Comparison of ENCODE assay signal across 15 cellular contexts in the genomic region with DNA sequence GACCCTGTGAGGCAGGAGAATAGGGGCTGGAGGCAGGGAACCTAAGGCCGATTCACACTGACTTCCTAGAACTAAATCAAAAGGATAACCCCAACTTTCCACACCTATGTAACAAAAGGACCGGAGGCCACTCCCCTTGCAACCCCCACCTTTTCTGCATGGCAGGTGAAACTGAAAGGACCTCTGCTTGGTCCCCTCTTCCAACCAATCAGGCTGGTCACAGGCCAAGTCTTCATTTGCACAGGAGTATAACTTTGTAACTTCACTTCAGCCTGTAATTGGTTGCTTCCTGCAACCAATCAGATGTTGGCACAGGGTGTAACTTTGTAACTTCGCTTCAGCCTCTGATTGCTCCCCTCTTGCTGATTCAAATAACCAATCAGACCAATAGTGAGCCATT.
A peak's percentile ranks its signal among the peaks of the same experiment; 100 is the strongest.
DNase-seq lines count a peak whose midpoint lies in the region; ATAC-seq and FAIRE-seq lines count a peak whose summit lies in the region.
"Had no signal": no experiment of that assay in that cellular context is flagged by ENCODE, and none has a peak within 500 bp of the region (broad histone marks: within the 10 kb centered on the region; RNA-seq: fewer than 3 reads in every experiment).

No MANE protein-coding gene starts in this region.

- CTCF ChIA-PET in CD8-positive, alpha-beta memory T cell (lab: Charles Lee) = interaction anchor here (3.0 kb wide), 1 partner anchor 12 kb away, joined by 19 read pairs; no protein-coding TSS in a partner anchor

- POLR2A ChIA-PET in CD8-positive, alpha-beta memory T cell (lab: Charles Lee) = interaction anchor here (1.9 to 2.8 kb wide), 2 partner anchors 14 to 23 kb away, joined by 8 to 21 read pairs; no protein-coding TSS in a partner anchor

- H3K4me1 ChIP-seq in CD8-positive, alpha-beta memory T cell (ENCODE audit: insufficient read depth, low read length) = peaks cover 96% of the 10 kb centered on the region
- H3K4me1 ChIP-seq in small intestine (ENCODE audit: control insufficient read depth in 2 of 2, insufficient read depth in 1 of 2, low read depth in 1 of 2, low read length in 1 of 2) = peaks cover 8 to 32% of the 10 kb centered on the region in 2 donors
- H3K4me1 ChIP-seq: psoas muscle had no signal

- no peaks in the 10 kb centered on the region for H3K27me3 Mint-ChIP-seq in CD8-positive, alpha-beta memory T cell
- H3K27me3 Mint-ChIP-seq in IgD-negative memory B cell = peaks cover 1% of the 10 kb centered on the region
- no peaks in the 10 kb centered on the region for H3K27me3 Mint-ChIP-seq in natural killer cell treated with Interleukin-12 subunit alpha and Interleukin-12 subunit beta and Interleukin-15 and Interleukin-18, amount 100 ng/mL, for 72 hours

- H3K36me3 Mint-ChIP-seq in CD8-positive, alpha-beta memory T cell = peaks cover 0 to 17% (median 2%) of the 10 kb centered on the region in 3 donors
- H3K36me3 Mint-ChIP-seq in IgD-negative memory B cell = peaks cover 7% of the 10 kb centered on the region
- peaks cover 4% of the 10 kb centered on the region for H3K36me3 Mint-ChIP-seq in natural killer cell treated with Interleukin-12 subunit alpha and Interleukin-12 subunit beta and Interleukin-15 and Interleukin-18, amount 100 ng/mL, for 72 hours

- peak overlapping the region in 6 of 7 donors; percentile 54 to 89 (median 80) for H3K4me3 Mint-ChIP-seq in CD8-positive, alpha-beta memory T cell
- peak overlapping the region in 3 of 4 donors; percentile 72 to 88 (median 76) for H3K4me3 Mint-ChIP-seq in IgD-negative memory B cell
- peak overlapping the region; percentile 69 for H3K4me3 Mint-ChIP-seq in natural killer cell treated with Interleukin-12 subunit alpha and Interleukin-12 subunit beta and Interleukin-15 and Interleukin-18, amount 100 ng/mL, for 72 hours

- peaks cover 88 to 98% (median 97%) of the 10 kb centered on the region in 3 donors for H3K4me1 Mint-ChIP-seq in CD8-positive, alpha-beta memory T cell
- H3K4me1 Mint-ChIP-seq in IgD-negative memory B cell = peaks cover 81 to 85% (median 84%) of the 10 kb centered on the region in 3 donors
- peaks cover 74 to 86% of the 10 kb centered on the region in 2 donors for H3K4me1 Mint-ChIP-seq in natural killer cell treated with Interleukin-12 subunit alpha and Interleukin-12 subunit beta and Interleukin-15 and Interleukin-18, amount 100 ng/mL, for 72 hours (ENCODE audit: low read depth in 2 of 2)

- H3K27me3 ChIP-seq in CD8-positive, alpha-beta memory T cell (ENCODE audit: insufficient read depth, low read length, poor library complexity, severe bottlenecking) = no peaks in the 10 kb centered on the region
- no peaks in the 10 kb centered on the region for H3K27me3 ChIP-seq in small intestine (ENCODE audit: control insufficient read depth in 2 of 2, insufficient read depth in 2 of 2, low read length in 2 of 2)

- WGBS in small intestine, 3 donors = 76 to 80% (median 77%) methylated on average over 3 of the region's 3 CpGs

- no peak overlapping the region for H3K4me3 ChIP-seq in CD8-positive, alpha-beta memory T cell (ENCODE audit: low read length)
- H3K4me3 ChIP-seq in small intestine (ENCODE audit: low read depth in 1 of 2, low read length in 2 of 2) = no peak overlapping the region
- H3K4me3 ChIP-seq: GM23248, PC-9, psoas muscle had no signal

- no peak for FAIRE-seq in small intestine (lab: Jason Lieb, UNC)
- FAIRE-seq: keratinocyte had no signal

- DNase-seq in CD8-positive, alpha-beta memory T cell = peak in 3 of 5 donors; percentile 46 to 69 (median 58)
- DNase-seq in activated naive CD4-positive, alpha-beta T cell treated with anti-CD3 and anti-CD28 coated beads, Interleukin-2, amount 50 U/mL, for 16 hours = peak; percentile 48
- no peak for DNase-seq in natural killer cell treated with Interleukin-12 subunit alpha and Interleukin-12 subunit beta and Interleukin-15 and Interleukin-18, amount 100 ng/mL, for 72 hours (ENCODE audit: low spot score)
- DNase-seq in NCI-H510A treated with DMSO at 0.1 percent for 48 hours (lab: John Stamatoyannopoulos, UW) = no peak
- no peak for DNase-seq in small intestine
- DNase-seq in H4 (ENCODE audit: low spot score) = no peak
- DNase-seq: glutamatergic neuron, GM23248, NCI-H1436 treated with DMSO at 0.1 percent for 48 hours, NCI-H510A, PC-9, psoas muscle had no signal

- H3K9me3 ChIP-seq in CD8-positive, alpha-beta memory T cell (ENCODE audit: low read length) = no peaks in the 10 kb centered on the region
- H3K9me3 ChIP-seq in small intestine (ENCODE audit: control insufficient read depth, low read depth) = no peaks in the 10 kb centered on the region
- H3K9me3 ChIP-seq: psoas muscle had no signal

- ATAC-seq in natural killer cell treated with Interleukin-12 subunit alpha and Interleukin-12 subunit beta and Interleukin-15 and Interleukin-18, amount 100 ng/mL, for 72 hours = no peak
- no peak for ATAC-seq in GM18867 (IDR thresholded peaks at IDR 0.05; ENCODE audit: unreplicated experiment)
- ATAC-seq: psoas muscle had no signal

- no peaks in the 10 kb centered on the region for H3K36me3 ChIP-seq in CD8-positive, alpha-beta memory T cell (ENCODE audit: insufficient read depth, low read length)
- H3K36me3 ChIP-seq in small intestine (ENCODE audit: control insufficient read depth in 2 of 2, insufficient read depth in 2 of 2, low read length in 2 of 2) = no peaks in the 10 kb centered on the region

- H3K27ac Mint-ChIP-seq in CD8-positive, alpha-beta memory T cell = peak overlapping the region; percentile 94 to 100 (median 98)
- H3K27ac Mint-ChIP-seq in IgD-negative memory B cell = peak overlapping the region; percentile 88 to 92 (median 90)
- peak overlapping the region; percentile 81 to 90 for H3K27ac Mint-ChIP-seq in natural killer cell treated with Interleukin-12 subunit alpha and Interleukin-12 subunit beta and Interleukin-15 and Interleukin-18, amount 100 ng/mL, for 72 hours

- no peaks in the 10 kb centered on the region for H3K9me3 Mint-ChIP-seq in CD8-positive, alpha-beta memory T cell
- no peaks in the 10 kb centered on the region for H3K9me3 Mint-ChIP-seq in IgD-negative memory B cell
- H3K9me3 Mint-ChIP-seq in natural killer cell treated with Interleukin-12 subunit alpha and Interleukin-12 subunit beta and Interleukin-15 and Interleukin-18, amount 100 ng/mL, for 72 hours = no peaks in the 10 kb centered on the region

- no peak overlapping the region for H3K27ac ChIP-seq in CD8-positive, alpha-beta memory T cell (ENCODE audit: low read depth, low read length)
- no peak overlapping the region for H3K27ac ChIP-seq in small intestine (ENCODE audit: low read depth in 1 of 2, low read length in 1 of 2)
- H3K27ac ChIP-seq: GM23248, psoas muscle had no signal

Comparison
In these comparisons a context has a peak if more than half of its experiments do, and no peak if none do; other contexts are left out.
1. DNase-seq: peak in CD8-positive, alpha-beta memory T cell (3 of 5) and activated naive CD4-positive, alpha-beta T cell treated with anti-CD3 and anti-CD28 coated beads, Interleukin-2, amount 50 U/mL, for 16 hours (single experiment); none in natural killer cell treated with Interleukin-12 subunit alpha and Interleukin-12 subunit beta and Interleukin-15 and Interleukin-18, amount 100 ng/mL, for 72 hours (single experiment), NCI-H510A treated with DMSO at 0.1 percent for 48 hours (single experiment), small intestine (single experiment) and H4 (single experiment).
2. Peak in every context shown above with its lines, with median percentiles within 50 percentile points of each other: H3K27ac Mint-ChIP-seq and H3K4me3 Mint-ChIP-seq.